ENCODE assay signal across 1 cellular context in the genomic region with DNA sequence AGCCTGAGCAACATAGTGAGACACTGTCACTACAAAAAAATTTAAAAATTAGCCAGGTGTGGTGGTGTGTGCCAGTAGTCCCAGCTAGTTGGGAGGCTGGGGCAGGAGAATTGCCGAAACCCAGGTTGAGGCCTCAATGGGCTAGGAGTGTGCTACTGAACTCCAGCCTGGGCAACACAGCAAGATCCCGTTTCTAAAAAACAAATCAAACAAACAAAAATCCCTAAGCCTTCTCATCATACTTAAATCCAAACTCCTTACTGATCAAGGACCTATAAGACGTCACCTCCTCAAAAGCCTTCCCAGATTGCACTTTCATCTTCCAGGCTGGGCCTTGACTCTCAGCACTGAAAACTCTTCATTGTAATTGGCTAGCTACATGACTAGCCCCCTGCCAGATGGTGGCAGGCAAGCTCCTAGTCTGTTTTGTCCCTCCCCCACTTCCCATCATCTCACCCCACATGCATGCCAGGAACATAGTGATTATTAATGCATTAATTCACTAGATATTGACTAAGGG.
TF ChIP-seq lines count a peak whose summit lies in the region.

No MANE protein-coding gene starts in this region.

TF ChIP-seq in HEK293T, 16 proteins besides CTCF, POLR2A, EP300 and RAD21 (continued from another document):
- TF ChIP-seq FOXM1 (IDR thresholded peaks at IDR 0.05; ENCODE audit: borderline replicate concordance) (no peak), BHLHE40 (IDR thresholded peaks at IDR 0.05; ENCODE audit: borderline replicate concordance) (no peak), FOXK2 (IDR thresholded peaks at IDR 0.05) (no peak), ZNF384 (IDR thresholded peaks at IDR 0.05) (no peak), HDGF (IDR thresholded peaks at IDR 0.05; ENCODE audit: borderline replicate concordance) (no peak), LEF1 (IDR thresholded peaks at IDR 0.05; ENCODE audit: borderline replicate concordance) (no peak)
